25 cellular contexts compared by ENCODE assay signal in genomic region chr12:41772478-41772877, GRCh38.
"Had no signal": no experiment of that assay in that cellular context is flagged by ENCODE, and none has a peak within 500 bp of the region (broad histone marks: within the 10 kb centered on the region; RNA-seq: fewer than 3 reads in every experiment).

No MANE protein-coding gene starts in this region.

- H3K27me3 Mint-ChIP-seq: activated CD4-positive, alpha-beta memory T cell treated with anti-CD3 and anti-CD28 coated beads, Interleukin-2, amount 10 ng/mL, durations not matched to agents 7 days and 5 days; activated CD4-positive, alpha-beta T cell treated with anti-CD3 and anti-CD28 coated beads, Interleukin-2, amount 10 ng/mL, durations not matched to agents 7 days and 5 days; activated naive CD8-positive, alpha-beta T cell; activated T-cell treated with anti-CD3 and anti-CD28 coated beads, Interleukin-2, amount 50 U/mL, for 24 hours had no signal

- DNase-seq: activated CD4-positive, alpha-beta memory T cell treated with anti-CD3 and anti-CD28 coated beads, Interleukin-2, amount 10 ng/mL, durations not matched to agents 7 days and 5 days; activated CD4-positive, alpha-beta T cell treated with anti-CD3 and anti-CD28 coated beads for 1 hour; activated CD4-positive, alpha-beta T cell treated with anti-CD3 and anti-CD28 coated beads for 4 hours; activated CD4-positive, alpha-beta T cell treated with anti-CD3 and anti-CD28 coated beads, Interleukin-2, amount 10 ng/mL, durations not matched to agents 7 days and 5 days; activated CD4-positive, alpha-beta T cell treated with anti-CD3 and anti-CD28 coated beads, Interleukin-2, amount 50 U/mL, for 4 hours; activated CD8-positive, alpha-beta memory T cell treated with anti-CD3 and anti-CD28 coated beads, Interleukin-2, amount 50 U/mL, for 48 hours; activated gamma-delta T cell; activated naive CD4-positive, alpha-beta T cell; activated naive CD4-positive, alpha-beta T cell treated with anti-CD3 and anti-CD28 coated beads, Interleukin-2, amount 50 U/mL, for 16 hours; activated T-cell treated with anti-CD3 and anti-CD28 coated beads for 4 hours; activated T-cell treated with anti-CD3 and anti-CD28 coated beads, Interleukin-2, amount 50 U/mL, for 24 hours; activated T-cell treated with anti-CD3 and anti-CD28 coated beads, Interleukin-2, amount 50 U/mL, for 72 hours; amniotic stem cell; aorta; central memory CD4-positive, alpha-beta T cell; cerebellar nuclear complex; colonic mucosa; effector CD8-positive, alpha-beta T cell; foreskin fibroblast; head of caudate nucleus; hippocampal formation; T-helper 2 cell had no signal

- H3K4me3 Mint-ChIP-seq: activated CD4-positive, alpha-beta memory T cell treated with anti-CD3 and anti-CD28 coated beads, Interleukin-2, amount 10 ng/mL, durations not matched to agents 7 days and 5 days; activated CD4-positive, alpha-beta T cell treated with anti-CD3 and anti-CD28 coated beads, Interleukin-2, amount 10 ng/mL, durations not matched to agents 7 days and 5 days; activated naive CD8-positive, alpha-beta T cell; activated T-cell treated with anti-CD3 and anti-CD28 coated beads, Interleukin-2, amount 50 U/mL, for 24 hours; activated T-cell treated with anti-CD3 and anti-CD28 coated beads, Interleukin-2, amount 50 U/mL, for 72 hours; brain; WTC11 had no signal

- H3K4me1 Mint-ChIP-seq: WTC11 had no signal

- H3K36me3 Mint-ChIP-seq: activated naive CD8-positive, alpha-beta T cell; brain; WTC11 had no signal

- H3K27ac Mint-ChIP-seq: activated CD4-positive, alpha-beta memory T cell treated with anti-CD3 and anti-CD28 coated beads, Interleukin-2, amount 10 ng/mL, durations not matched to agents 7 days and 5 days; activated CD4-positive, alpha-beta T cell treated with anti-CD3 and anti-CD28 coated beads, Interleukin-2, amount 10 ng/mL, durations not matched to agents 7 days and 5 days; activated naive CD8-positive, alpha-beta T cell; activated T-cell treated with anti-CD3 and anti-CD28 coated beads, Interleukin-2, amount 50 U/mL, for 24 hours; activated T-cell treated with anti-CD3 and anti-CD28 coated beads, Interleukin-2, amount 50 U/mL, for 72 hours; brain; WTC11 had no signal

- H3K9me3 Mint-ChIP-seq: activated CD4-positive, alpha-beta memory T cell treated with anti-CD3 and anti-CD28 coated beads, Interleukin-2, amount 10 ng/mL, durations not matched to agents 7 days and 5 days; activated CD4-positive, alpha-beta T cell treated with anti-CD3 and anti-CD28 coated beads, Interleukin-2, amount 10 ng/mL, durations not matched to agents 7 days and 5 days; activated T-cell treated with anti-CD3 and anti-CD28 coated beads, Interleukin-2, amount 50 U/mL, for 24 hours; activated T-cell treated with anti-CD3 and anti-CD28 coated beads, Interleukin-2, amount 50 U/mL, for 72 hours had no signal
